1 cellular context compared by ENCODE assay signal in the genomic region with DNA sequence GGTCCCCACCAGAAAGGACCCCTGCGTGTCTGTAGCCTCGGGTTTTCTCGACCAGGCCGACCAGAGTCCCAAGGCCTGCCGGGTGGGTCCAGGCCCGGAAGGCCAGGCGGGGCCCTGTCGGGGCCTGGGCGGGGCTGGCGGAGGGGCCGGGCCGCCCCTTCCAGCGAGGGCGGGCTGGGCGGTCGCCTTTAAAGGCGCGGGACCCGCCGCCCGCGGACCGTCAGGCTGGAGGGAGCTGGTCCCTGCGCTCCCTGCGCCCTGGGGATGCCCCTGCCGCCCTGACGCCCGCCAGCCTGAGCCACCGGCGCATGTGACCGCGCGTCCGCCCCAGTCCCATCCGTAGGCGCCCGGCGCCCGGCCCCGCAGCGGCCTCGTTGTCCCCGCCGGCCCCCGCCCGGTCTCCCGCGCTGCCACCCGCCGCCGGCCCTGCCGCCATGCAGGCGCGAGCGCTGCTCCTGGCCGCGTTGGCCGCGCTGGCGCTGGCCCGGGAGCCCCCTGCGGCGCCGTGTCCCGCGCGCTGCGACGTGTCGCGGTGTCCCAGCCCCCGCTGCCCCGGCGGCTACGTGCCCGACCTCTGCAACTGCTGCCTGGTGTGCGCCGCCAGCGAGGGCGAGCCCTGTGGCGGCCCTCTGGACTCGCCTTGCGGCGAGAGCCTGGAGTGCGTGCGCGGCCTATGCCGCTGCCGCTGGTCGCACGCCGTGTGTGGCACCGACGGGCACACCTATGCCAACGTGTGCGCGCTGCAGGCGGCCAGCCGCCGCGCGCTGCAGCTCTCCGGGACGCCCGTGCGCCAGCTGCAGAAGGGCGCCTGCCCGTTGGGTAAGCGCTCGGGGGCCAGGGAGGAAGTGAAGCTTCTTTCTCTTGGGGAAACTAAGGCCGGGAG.
TF ChIP-seq lines count a peak whose summit lies in the region.

TSS of gene HTRA3 (plus strand) at position 220 of the 883 bp plus-strand sequence. CDS start at position 435, 215 bp downstream.

TF ChIP-seq in HepG2, 621 proteins besides CTCF, POLR2A, EP300 and RAD21 (continued from another document):
- TF ChIP-seq, protein P1, sequence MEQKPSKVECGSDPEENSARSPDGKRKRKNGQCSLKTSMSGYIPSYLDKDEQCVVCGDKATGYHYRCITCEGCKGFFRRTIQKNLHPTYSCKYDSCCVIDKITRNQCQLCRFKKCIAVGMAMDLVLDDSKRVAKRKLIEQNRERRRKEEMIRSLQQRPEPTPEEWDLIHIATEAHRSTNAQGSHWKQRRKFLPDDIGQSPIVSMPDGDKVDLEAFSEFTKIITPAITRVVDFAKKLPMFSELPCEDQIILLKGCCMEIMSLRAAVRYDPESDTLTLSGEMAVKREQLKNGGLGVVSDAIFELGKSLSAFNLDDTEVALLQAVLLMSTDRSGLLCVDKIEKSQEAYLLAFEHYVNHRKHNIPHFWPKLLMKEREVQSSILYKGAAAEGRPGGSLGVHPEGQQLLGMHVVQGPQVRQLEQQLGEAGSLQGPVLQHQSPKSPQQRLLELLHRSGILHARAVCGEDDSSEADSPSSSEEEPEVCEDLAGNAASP (CRISPR knock-in tag; IDR thresholded peaks at IDR 0.05; ENCODE audit: borderline replicate concordance) = no peak
- TF ChIP-seq ATF7-NPFF (CRISPR knock-in tag; IDR thresholded peaks at IDR 0.05; ENCODE audit: low read depth) (0 out of 2 replicates have a peak, but pooled peaks have one; percentile 8), POGK (CRISPR knock-in tag; conservative IDR thresholded peaks at IDR 0.05) (0 out of 2 replicates have a peak, but pooled peaks have one; percentile 28), ZNF790 (CRISPR knock-in tag; IDR thresholded peaks at IDR 0.05; ENCODE audit: borderline replicate concordance) (0 out of 2 replicates have a peak, but pooled peaks have one; percentile 39), UBTF (CRISPR knock-in tag; IDR thresholded peaks at IDR 0.05) (0 out of 2 replicates have a peak, but pooled peaks have one; percentile 24), SAP130 (CRISPR knock-in tag; IDR thresholded peaks at IDR 0.05; ENCODE audit: low read depth) (0 out of 2 replicates have a peak, but pooled peaks have one; percentile 19), HMG20B (CRISPR knock-in tag; conservative IDR thresholded peaks at IDR 0.05) (no peak), ZNF800 (CRISPR knock-in tag; IDR thresholded peaks at IDR 0.05) (peak; percentile 55; the same call in 1 of the 2 replicates)
- TF ChIP-seq, protein P2, sequence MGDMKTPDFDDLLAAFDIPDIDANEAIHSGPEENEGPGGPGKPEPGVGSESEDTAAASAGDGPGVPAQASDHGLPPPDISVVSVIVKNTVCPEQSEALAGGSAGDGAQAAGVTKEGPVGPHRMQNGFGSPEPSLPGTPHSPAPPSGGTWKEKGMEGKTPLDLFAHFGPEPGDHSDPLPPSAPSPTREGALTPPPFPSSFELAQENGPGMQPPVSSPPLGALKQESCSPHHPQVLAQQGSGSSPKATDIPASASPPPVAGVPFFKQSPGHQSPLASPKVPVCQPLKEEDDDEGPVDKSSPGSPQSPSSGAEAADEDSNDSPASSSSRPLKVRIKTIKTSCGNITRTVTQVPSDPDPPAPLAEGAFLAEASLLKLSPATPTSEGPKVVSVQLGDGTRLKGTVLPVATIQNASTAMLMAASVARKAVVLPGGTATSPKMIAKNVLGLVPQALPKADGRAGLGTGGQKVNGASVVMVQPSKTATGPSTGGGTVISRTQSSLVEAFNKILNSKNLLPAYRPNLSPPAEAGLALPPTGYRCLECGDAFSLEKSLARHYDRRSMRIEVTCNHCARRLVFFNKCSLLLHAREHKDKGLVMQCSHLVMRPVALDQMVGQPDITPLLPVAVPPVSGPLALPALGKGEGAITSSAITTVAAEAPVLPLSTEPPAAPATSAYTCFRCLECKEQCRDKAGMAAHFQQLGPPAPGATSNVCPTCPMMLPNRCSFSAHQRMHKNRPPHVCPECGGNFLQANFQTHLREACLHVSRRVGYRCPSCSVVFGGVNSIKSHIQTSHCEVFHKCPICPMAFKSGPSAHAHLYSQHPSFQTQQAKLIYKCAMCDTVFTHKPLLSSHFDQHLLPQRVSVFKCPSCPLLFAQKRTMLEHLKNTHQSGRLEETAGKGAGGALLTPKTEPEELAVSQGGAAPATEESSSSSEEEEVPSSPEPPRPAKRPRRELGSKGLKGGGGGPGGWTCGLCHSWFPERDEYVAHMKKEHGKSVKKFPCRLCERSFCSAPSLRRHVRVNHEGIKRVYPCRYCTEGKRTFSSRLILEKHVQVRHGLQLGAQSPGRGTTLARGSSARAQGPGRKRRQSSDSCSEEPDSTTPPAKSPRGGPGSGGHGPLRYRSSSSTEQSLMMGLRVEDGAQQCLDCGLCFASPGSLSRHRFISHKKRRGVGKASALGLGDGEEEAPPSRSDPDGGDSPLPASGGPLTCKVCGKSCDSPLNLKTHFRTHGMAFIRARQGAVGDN (CRISPR knock-in tag; IDR thresholded peaks at IDR 0.05) = peak; percentile 49
